11 cellular contexts compared by ENCODE assay signal in genomic region chr5:78574157-78574673, GRCh38.
A peak's percentile ranks its signal among the peaks of the same experiment; 100 is the strongest.
DNase-seq lines count a peak whose midpoint lies in the region; ATAC-seq and TF ChIP-seq lines count a peak whose summit lies in the region.
"Had no signal": no experiment of that assay in that cellular context is flagged by ENCODE, and none has a peak within 500 bp of the region (broad histone marks: within the 10 kb centered on the region; RNA-seq: fewer than 3 reads in every experiment).

No MANE protein-coding gene starts in this region.

- H3K9ac ChIP-seq in BLaER1, result no peak overlapping the region

- no peak for TF ChIP-seq CTCF in breast epithelium (IDR thresholded peaks at IDR 0.05)

- intact Hi-C loops in breast epithelium (cut with DNase I; ENCODE audit: low total_unique reads), result no loop called here
- intact Hi-C loops in activated T-helper 1 cell treated with anti-CD3 and anti-CD28 coated beads, Interleukin-12 subunit alpha, Interleukin-12 subunit beta, Interleukin-2, Interleukin-4 antibody, amounts not matched to agents 30 ng/mL and 10 ng/mL and 1 ng/mL, durations not matched to agents 14 hours and 24 hours and 36 hours (cut with micrococcal nuclease), result no loop called here

- no peaks in the 10 kb centered on the region for H3K9me3 Mint-ChIP-seq in activated T-helper 1 cell treated with anti-CD3 and anti-CD28 coated beads, Interleukin-12 subunit alpha, Interleukin-12 subunit beta, Interleukin-2, Interleukin-4 antibody, amounts not matched to agents 30 ng/mL and 10 ng/mL and 1 ng/mL, durations not matched to agents 14 hours and 24 hours and 36 hours

- H3K4me3 ChIP-seq in BLaER1 (no peak overlapping the region), breast epithelium (no peak overlapping the region)

- H3K27me3 ChIP-seq in BLaER1 (no peaks in the 10 kb centered on the region), breast epithelium (no peaks in the 10 kb centered on the region)

- H4K20me1 ChIP-seq in BLaER1, result no peaks in the 10 kb centered on the region

- peaks cover 26% of the 10 kb centered on the region for H3K4me1 ChIP-seq in BLaER1
- H3K4me1 ChIP-seq in breast epithelium, result peaks cover 7 to 42% of the 10 kb centered on the region in 2 donors

- no peaks in the 10 kb centered on the region for H3K36me3 Mint-ChIP-seq in activated T-helper 1 cell treated with anti-CD3 and anti-CD28 coated beads, Interleukin-12 subunit alpha, Interleukin-12 subunit beta, Interleukin-2, Interleukin-4 antibody, amounts not matched to agents 30 ng/mL and 10 ng/mL and 1 ng/mL, durations not matched to agents 14 hours and 24 hours and 36 hours (ENCODE audit: low read depth)

- TF ChIP-seq POLR2A in breast epithelium (IDR thresholded peaks at IDR 0.05), result no peak

- DNase-seq in breast epithelium (ENCODE audit: low spot score in 2 of 2) (no peak), medulla oblongata (ENCODE audit: extremely low spot score) (peak; percentile 31), T-helper 1 cell (no peak)
- DNase-seq in activated T-helper 1 cell treated with anti-CD3 and anti-CD28 coated beads, Interleukin-12 subunit alpha, Interleukin-12 subunit beta, Interleukin-2, Interleukin-4 antibody, amounts not matched to agents 30 ng/mL and 10 ng/mL and 1 ng/mL, durations not matched to agents 14 hours and 24 hours and 36 hours (ENCODE audit: low spot score), result no peak
- DNase-seq: activated effector memory CD4-positive, alpha-beta T cell treated with anti-CD3 and anti-CD28 coated beads, Interleukin-2, amount 50 U/mL, for 16 hours; GOT3; stimulated activated naive CD4-positive, alpha-beta T cell treated with Interleukin-2 at 50 U/mL for 16 hours had no signal

- H3K9me3 ChIP-seq in BLaER1 (no peaks in the 10 kb centered on the region), breast epithelium (no peaks in the 10 kb centered on the region)

- no peak overlapping the region for H3K4me3 Mint-ChIP-seq in activated T-helper 1 cell treated with anti-CD3 and anti-CD28 coated beads, Interleukin-12 subunit alpha, Interleukin-12 subunit beta, Interleukin-2, Interleukin-4 antibody, amounts not matched to agents 30 ng/mL and 10 ng/mL and 1 ng/mL, durations not matched to agents 14 hours and 24 hours and 36 hours

- H3K4me1 Mint-ChIP-seq in activated T-helper 1 cell treated with anti-CD3 and anti-CD28 coated beads, Interleukin-12 subunit alpha, Interleukin-12 subunit beta, Interleukin-2, Interleukin-4 antibody, amounts not matched to agents 30 ng/mL and 10 ng/mL and 1 ng/mL, durations not matched to agents 14 hours and 24 hours and 36 hours (ENCODE audit: low read depth), result no peaks in the 10 kb centered on the region

- H3K4me2 ChIP-seq in BLaER1, result peak overlapping the region; percentile 73

- H3K27ac Mint-ChIP-seq in activated T-helper 1 cell treated with anti-CD3 and anti-CD28 coated beads, Interleukin-12 subunit alpha, Interleukin-12 subunit beta, Interleukin-2, Interleukin-4 antibody, amounts not matched to agents 30 ng/mL and 10 ng/mL and 1 ng/mL, durations not matched to agents 14 hours and 24 hours and 36 hours, result no peak overlapping the region

- peak overlapping the region; percentile 45; the same call in 1 of the 2 replicates for H3K27ac ChIP-seq in BLaER1
- H3K27ac ChIP-seq in breast epithelium, result peak overlapping the region; percentile 80 to 93

- H3K36me3 ChIP-seq in BLaER1, result no peaks in the 10 kb centered on the region
- no peaks in the 10 kb centered on the region for H3K36me3 ChIP-seq in breast epithelium

- peak; percentile 40 for ATAC-seq in HG02588 (IDR thresholded peaks at IDR 0.05; ENCODE audit: unreplicated experiment)
- ATAC-seq in activated CD4-positive, CD25-positive, alpha-beta regulatory T cell treated with anti-CD3 and anti-CD28 coated beads, Interleukin-2, amount 50 U/mL, for 24 hours, result no peak
- ATAC-seq in HG03097 (IDR thresholded peaks at IDR 0.05; ENCODE audit: low FRiP score, unreplicated experiment), result no peak

- H3K27me3 Mint-ChIP-seq in activated T-helper 1 cell treated with anti-CD3 and anti-CD28 coated beads, Interleukin-12 subunit alpha, Interleukin-12 subunit beta, Interleukin-2, Interleukin-4 antibody, amounts not matched to agents 30 ng/mL and 10 ng/mL and 1 ng/mL, durations not matched to agents 14 hours and 24 hours and 36 hours (ENCODE audit: insufficient read depth), result peaks cover 6% of the 10 kb centered on the region
